17 cellular contexts compared by ENCODE assay signal in the genomic region with DNA sequence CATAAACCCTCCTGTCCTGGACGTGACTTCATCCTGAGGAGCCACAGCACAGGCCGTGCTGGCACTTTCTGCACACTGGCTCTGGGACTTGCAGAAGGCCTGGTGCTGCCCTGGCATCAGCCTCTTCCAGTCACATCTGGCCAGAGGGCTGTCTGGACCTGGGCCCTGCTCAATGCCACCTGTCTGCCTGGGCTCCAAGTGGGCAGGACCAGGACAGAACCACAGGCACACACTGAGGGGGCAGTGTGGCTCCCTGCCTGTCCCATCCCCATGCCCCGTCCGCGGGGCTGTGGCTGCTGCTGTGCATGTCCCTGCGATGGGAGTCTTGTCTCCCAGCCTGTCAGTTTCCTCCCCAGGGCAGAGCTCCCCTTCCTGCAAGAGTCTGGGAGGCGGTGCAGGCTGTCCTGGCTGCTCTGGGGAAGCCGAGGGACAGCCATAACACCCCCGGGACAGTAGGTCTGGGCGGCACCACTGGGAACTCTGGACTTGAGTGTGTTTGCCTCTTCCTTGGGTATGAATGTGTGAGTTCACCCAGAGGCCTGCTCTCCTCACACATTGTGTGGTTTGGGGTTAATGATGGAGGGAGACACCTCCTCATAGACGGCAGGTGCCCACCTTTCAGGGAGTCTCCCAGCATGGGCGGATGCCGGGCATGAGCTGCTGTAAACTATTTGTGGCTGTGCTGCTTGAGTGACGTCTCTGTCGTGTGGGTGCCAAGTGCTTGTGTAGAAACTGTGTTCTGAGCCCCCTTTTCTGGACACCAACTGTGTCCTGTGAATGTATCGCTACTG. TPM values are rescaled to one million over a fixed set of nuclear protein-coding genes. Genes with fewer than 3 reads are reported as not detected.
DNase-seq lines count a peak whose midpoint lies in the region; TF ChIP-seq lines count a peak whose summit lies in the region.
"Had no signal": no experiment of that assay in that cellular context is flagged by ENCODE, and none has a peak within 500 bp of the region (broad histone marks: within the 10 kb centered on the region; RNA-seq: fewer than 3 reads in every experiment).

No MANE protein-coding gene starts in this region.

- intact Hi-C loops in posterior vena cava (cut with DNase I): no loop called here

- CTCF ChIA-PET in RWPE1 (lab: Yijun Ruan, JAX): interaction anchor here (0.6 kb wide), 1 partner anchor 168 kb away, joined by 3 read pairs; no protein-coding TSS in a partner anchor

- no peaks in the 10 kb centered on the region for H3K27me3 ChIP-seq in cardiac muscle cell
- H3K27me3 ChIP-seq: neutrophil, upper lobe of left lung had no signal

- DNase-seq in RWPE1 (ENCODE audit: low spot score) (no peak), cardiac muscle cell (ENCODE audit: low read depth in 1 of 2, low spot score in 1 of 2) (no peak), posterior vena cava (ENCODE audit: low spot score) (peak; percentile 72), NOMO-1 treated with dmso at 0.1 percent for 144 hours (lab: John Stamatoyannopoulos, UW; ENCODE audit: unreplicated experiment) (no peak), SHP77 treated with DMSO at 0.1 percent for 48 hours (lab: John Stamatoyannopoulos, UW) (no peak), cerebellar cortex (ENCODE audit: low spot score) (no peak), EL (no peak)
- DNase-seq: ACHN; CD8-positive, alpha-beta memory T cell; immature natural killer cell; NCI-H1048; NCI-H748 treated with DMSO at 0.1 percent for 48 hours; T-helper 17 cell had no signal

- H3K36me3 ChIP-seq in cardiac muscle cell: no peaks in the 10 kb centered on the region

- no peak for TF ChIP-seq CTCF in 22Rv1 (IDR thresholded peaks at IDR 0.05)
- TF ChIP-seq CTCF in RWPE1 (conservative IDR thresholded peaks at IDR 0.05; ENCODE audit: low read depth): no peak
- no peak for TF ChIP-seq CTCF in cardiac muscle cell (IDR thresholded peaks at IDR 0.05; ENCODE audit: low read depth, low read length)

- H3K4me3 ChIP-seq in cardiac muscle cell: no peak overlapping the region
- H3K4me3 ChIP-seq: K562, upper lobe of left lung had no signal

- POLR2A ChIA-PET in RWPE1 (lab: Yijun Ruan, JAX; ENCODE audit: low non-redundant PET): no interaction called here

- no peaks in the 10 kb centered on the region for H3K9me3 ChIP-seq in cardiac muscle cell (ENCODE audit: low read depth)
- H3K9me3 ChIP-seq: neutrophil, upper lobe of left lung had no signal

- H3K27ac ChIP-seq in 22Rv1: peak overlapping the region; percentile 73
- peak overlapping the region; percentile 94 for H3K27ac ChIP-seq in RWPE1
- peak overlapping the region; percentile 99 for H3K27ac ChIP-seq in cardiac muscle cell
- H3K27ac ChIP-seq: neutrophil had no signal

- H3K4me1 ChIP-seq in cardiac muscle cell (ENCODE audit: low read depth): peaks cover 46% of the 10 kb centered on the region

RNA-seq across cellular contexts. Expression of a gene that starts 22.0 kb away (rescaled TPM):
- total RNA-seq in cardiac muscle cell (243 and 268 TPM in 2 replicates), posterior vena cava (100 to 1,000 TPM; 132 to 155 TPM)
- polyA plus RNA-seq in cardiac muscle cell: 178 and 192 TPM in 2 replicates

RNA-seq across cellular contexts. Expression of a gene that starts 30.3 kb away (rescaled TPM):
- total RNA-seq in cardiac muscle cell: 107 and 110 TPM in 2 replicates
- 95.7 and 107 TPM in 2 replicates for polyA plus RNA-seq in cardiac muscle cell
- total RNA-seq in posterior vena cava: 10 to 100 TPM; 48.5 to 51.0 TPM
